Comparison of ENCODE assay signal across 16 cellular contexts in genomic region chr21:36337099-36337509, GRCh38. TPM values are rescaled to one million over a fixed set of nuclear protein-coding genes. Genes with fewer than 3 reads are reported as not detected.
DNase-seq lines count a peak whose midpoint lies in the region; ATAC-seq, FAIRE-seq and TF ChIP-seq lines count a peak whose summit lies in the region.
"Had no signal": no experiment of that assay in that cellular context is flagged by ENCODE, and none has a peak within 500 bp of the region (broad histone marks: within the 10 kb centered on the region; RNA-seq: fewer than 3 reads in every experiment).

No MANE protein-coding gene starts in this region.

- H3K4me1 ChIP-seq in astrocyte (ENCODE audit: insufficient read depth, low read length) (peaks cover 9% of the 10 kb centered on the region), suprapubic skin (peaks cover 27% of the 10 kb centered on the region)

- peak overlapping the region; percentile 83 for H3K27ac Mint-ChIP-seq in activated naive CD4-positive, alpha-beta T cell treated with anti-CD3 and anti-CD28 coated beads, Interleukin-2, amount 50 U/mL, for 24 hours
- H3K27ac Mint-ChIP-seq in activated naive CD4-positive, alpha-beta T cell treated with anti-CD3 and anti-CD28 coated beads, Interleukin-2, amount 10 ng/mL, durations not matched to agents 7 days and 5 days = no peak overlapping the region
- H3K27ac Mint-ChIP-seq in astrocyte (ENCODE audit: unreplicated experiment) = peak overlapping the region; percentile 41
- H3K27ac Mint-ChIP-seq in immature natural killer cell = peak overlapping the region; percentile 68 to 96 (median 75)
- H3K27ac Mint-ChIP-seq: activated CD8-positive, alpha-beta T cell treated with anti-CD3 and anti-CD28 coated beads for 36 hours; endodermal cell had no signal

- DNase-seq in activated naive CD4-positive, alpha-beta T cell treated with anti-CD3 and anti-CD28 coated beads, Interleukin-2, amount 10 ng/mL, durations not matched to agents 7 days and 5 days = no peak
- DNase-seq in astrocyte (ENCODE audit: low read depth) (peak; percentile 52), immature natural killer cell (peak in 2 of 3 donors; percentile 6 to 28), suprapubic skin (ENCODE audit: low spot score in 2 of 2) (no peak), occipital lobe (lab: John Stamatoyannopoulos, UW) (no peak), dermis blood vessel endothelial cell (no peak)
- DNase-seq: ACHN; activated CD8-positive, alpha-beta T cell treated with anti-CD3 and anti-CD28 coated beads for 36 hours; activated naive CD4-positive, alpha-beta T cell treated with anti-CD3 and anti-CD28 coated beads, Interleukin-2, amount 50 U/mL, for 16 hours; endodermal cell; KG1; NCI-H2107; right cardiac atrium had no signal

- H3K27me3 Mint-ChIP-seq in activated naive CD4-positive, alpha-beta T cell treated with anti-CD3 and anti-CD28 coated beads, Interleukin-2, amount 50 U/mL, for 24 hours = no peaks in the 10 kb centered on the region
- no peaks in the 10 kb centered on the region for H3K27me3 Mint-ChIP-seq in activated naive CD4-positive, alpha-beta T cell treated with anti-CD3 and anti-CD28 coated beads, Interleukin-2, amount 10 ng/mL, durations not matched to agents 7 days and 5 days
- H3K27me3 Mint-ChIP-seq in astrocyte (ENCODE audit: low read depth, unreplicated experiment) (no peaks in the 10 kb centered on the region), immature natural killer cell (ENCODE audit: low read depth in 3 of 3) (peaks cover 0 to 1% (median 0%) of the 10 kb centered on the region in 3 donors)
- H3K27me3 Mint-ChIP-seq: activated CD8-positive, alpha-beta T cell treated with anti-CD3 and anti-CD28 coated beads for 36 hours had no signal

- WGBS in suprapubic skin = 62% methylated on average over 3 of the region's 3 CpGs

- H3K9me3 ChIP-seq in astrocyte (ENCODE audit: insufficient read depth, low read depth, low read length) = no peaks in the 10 kb centered on the region
- H3K9me3 ChIP-seq in suprapubic skin = no peaks in the 10 kb centered on the region
- H3K9me3 ChIP-seq: tibial nerve had no signal

- no peak for TF ChIP-seq EP300 in suprapubic skin (IDR thresholded peaks at IDR 0.05)

- H3K4me3 ChIP-seq in astrocyte (ENCODE audit: insufficient read depth, low read depth, low read length) = no peak overlapping the region
- no peak overlapping the region for H3K4me3 ChIP-seq in suprapubic skin
- H3K4me3 ChIP-seq: tibial nerve had no signal

- FAIRE-seq in astrocyte (lab: Jason Lieb, UNC) = no peak

- H3K36me3 ChIP-seq in astrocyte (ENCODE audit: insufficient read depth, low read length) = peaks cover 32% of the 10 kb centered on the region
- H3K36me3 ChIP-seq in suprapubic skin = peaks cover 63% of the 10 kb centered on the region

- no peaks in the 10 kb centered on the region for H3K9me3 Mint-ChIP-seq in activated naive CD4-positive, alpha-beta T cell treated with anti-CD3 and anti-CD28 coated beads, Interleukin-2, amount 50 U/mL, for 24 hours
- H3K9me3 Mint-ChIP-seq in activated naive CD4-positive, alpha-beta T cell treated with anti-CD3 and anti-CD28 coated beads, Interleukin-2, amount 10 ng/mL, durations not matched to agents 7 days and 5 days = no peaks in the 10 kb centered on the region
- H3K9me3 Mint-ChIP-seq in astrocyte (ENCODE audit: unreplicated experiment) = no peaks in the 10 kb centered on the region
- H3K9me3 Mint-ChIP-seq in immature natural killer cell = no peaks in the 10 kb centered on the region
- H3K9me3 Mint-ChIP-seq: activated CD8-positive, alpha-beta T cell treated with anti-CD3 and anti-CD28 coated beads for 36 hours; endodermal cell had no signal

- ATAC-seq in HG03025 (IDR thresholded peaks at IDR 0.05; ENCODE audit: low FRiP score, unreplicated experiment) = no peak
- ATAC-seq: activated CD8-positive, alpha-beta T cell treated with anti-CD3 and anti-CD28 coated beads for 36 hours had no signal

- no peak overlapping the region for H2AFZ ChIP-seq in astrocyte (ENCODE audit: low read depth, low read length)

- no peaks in the 10 kb centered on the region for H3K27me3 ChIP-seq in astrocyte (ENCODE audit: insufficient read depth, low read length)
- H3K27me3 ChIP-seq in suprapubic skin = no peaks in the 10 kb centered on the region
- H3K27me3 ChIP-seq: tibial nerve had no signal

- peak overlapping the region; percentile 32 for H3K4me2 ChIP-seq in astrocyte (ENCODE audit: low read length)

- no peak overlapping the region for H3K4me3 Mint-ChIP-seq in activated naive CD4-positive, alpha-beta T cell treated with anti-CD3 and anti-CD28 coated beads, Interleukin-2, amount 50 U/mL, for 24 hours
- H3K4me3 Mint-ChIP-seq in activated naive CD4-positive, alpha-beta T cell treated with anti-CD3 and anti-CD28 coated beads, Interleukin-2, amount 10 ng/mL, durations not matched to agents 7 days and 5 days = no peak overlapping the region
- H3K4me3 Mint-ChIP-seq in astrocyte (ENCODE audit: unreplicated experiment) (no peak overlapping the region), immature natural killer cell (peak overlapping the region in 4 of 5 donors; percentile 15 to 75 (median 40))
- H3K4me3 Mint-ChIP-seq: activated CD8-positive, alpha-beta T cell treated with anti-CD3 and anti-CD28 coated beads for 36 hours; endodermal cell had no signal

- no peak for TF ChIP-seq POLR2A in suprapubic skin (IDR thresholded peaks at IDR 0.05)

- peaks cover 45% of the 10 kb centered on the region for H4K20me1 ChIP-seq in astrocyte (ENCODE audit: insufficient read depth, low read length)

- H3K36me3 Mint-ChIP-seq in activated naive CD4-positive, alpha-beta T cell treated with anti-CD3 and anti-CD28 coated beads, Interleukin-2, amount 50 U/mL, for 24 hours = peaks cover 8% of the 10 kb centered on the region
- H3K36me3 Mint-ChIP-seq in activated naive CD4-positive, alpha-beta T cell treated with anti-CD3 and anti-CD28 coated beads, Interleukin-2, amount 10 ng/mL, durations not matched to agents 7 days and 5 days = peaks cover 50% of the 10 kb centered on the region
- H3K36me3 Mint-ChIP-seq in astrocyte (ENCODE audit: low read depth, unreplicated experiment) (peaks cover 17% of the 10 kb centered on the region), immature natural killer cell (peaks cover 26 to 40% (median 31%) of the 10 kb centered on the region in 3 donors)

- peaks cover 74% of the 10 kb centered on the region for H3K79me2 ChIP-seq in astrocyte (ENCODE audit: insufficient read depth, low read length)

- H3K9ac ChIP-seq in astrocyte (ENCODE audit: low read length) = no peak overlapping the region

- H3K27ac ChIP-seq in astrocyte (ENCODE audit: low read depth, low read length) (peak overlapping the region; percentile 43), suprapubic skin (peak overlapping the region; percentile 55)
- H3K27ac ChIP-seq: tibial nerve had no signal

- peaks cover 35% of the 10 kb centered on the region for H3K4me1 Mint-ChIP-seq in activated naive CD4-positive, alpha-beta T cell treated with anti-CD3 and anti-CD28 coated beads, Interleukin-2, amount 50 U/mL, for 24 hours
- peaks cover 4% of the 10 kb centered on the region for H3K4me1 Mint-ChIP-seq in activated naive CD4-positive, alpha-beta T cell treated with anti-CD3 and anti-CD28 coated beads, Interleukin-2, amount 10 ng/mL, durations not matched to agents 7 days and 5 days
- H3K4me1 Mint-ChIP-seq in astrocyte (ENCODE audit: low read depth, unreplicated experiment) = peaks cover 8% of the 10 kb centered on the region
- H3K4me1 Mint-ChIP-seq in immature natural killer cell = peaks cover 32 to 38% of the 10 kb centered on the region in 2 donors
- H3K4me1 Mint-ChIP-seq: endodermal cell had no signal

- CTCF ChIA-PET in activated naive CD4-positive, alpha-beta T cell treated with anti-CD3 and anti-CD28 coated beads, Interleukin-2, amount 10 ng/mL, durations not matched to agents 7 days and 5 days (lab: Charles Lee) = no interaction called here

- TF ChIP-seq CTCF in astrocyte (IDR thresholded peaks at IDR 0.05; ENCODE audit: insufficient read depth, low read depth, low read length) (no peak), suprapubic skin (IDR thresholded peaks at IDR 0.05) (no peak)

RNA-seq across cellular contexts. Expression of gene MORC3, which starts 17.1 kb away (rescaled TPM):
- total RNA-seq in astrocyte (27.5 and 29.2 TPM in 2 replicates), suprapubic skin (10 to 100 TPM; 47.2 to 61.2 (median 47.7) TPM), occipital lobe (119 TPM), dermis blood vessel endothelial cell (46.6 and 49.4 TPM in 2 replicates)
- polyA plus RNA-seq in immature natural killer cell = 10 to 100 TPM; 22.0 to 40.6 (median 25.1) TPM

RNA-seq across cellular contexts. Expression of gene CHAF1B, which starts 48.1 kb away (rescaled TPM):
- total RNA-seq in astrocyte (2.8 and 3.0 TPM in 2 replicates), suprapubic skin (1 to 10 TPM; 1.2 to 3.9 (median 2.6) TPM), occipital lobe (1.6 TPM), dermis blood vessel endothelial cell (2.2 and 5.8 TPM in 2 replicates)
- 1 to 10 TPM; 2.4 to 8.4 (median 3.0) TPM for polyA plus RNA-seq in immature natural killer cell

Comparison
In these comparisons a context has a peak if more than half of its experiments do, and no peak if none do; other contexts are left out.
1. H3K4me3 Mint-ChIP-seq: peak in immature natural killer cell (4 of 5); none in activated naive CD4-positive, alpha-beta T cell treated with anti-CD3 and anti-CD28 coated beads, Interleukin-2, amount 50 U/mL, for 24 hours (single experiment), activated naive CD4-positive, alpha-beta T cell treated with anti-CD3 and anti-CD28 coated beads, Interleukin-2, amount 10 ng/mL, durations not matched to agents 7 days and 5 days (single experiment) and astrocyte (single experiment).
2. DNase-seq: peak in astrocyte (single experiment) and immature natural killer cell (2 of 3); none in activated naive CD4-positive, alpha-beta T cell treated with anti-CD3 and anti-CD28 coated beads, Interleukin-2, amount 10 ng/mL, durations not matched to agents 7 days and 5 days (single experiment), suprapubic skin (0 of 2), occipital lobe (single experiment) and dermis blood vessel endothelial cell (single experiment).